15 cellular contexts compared by ENCODE assay signal in genomic region chr12:27896419-27896990, GRCh38.
"Had no signal": no experiment of that assay in that cellular context is flagged by ENCODE, and none has a peak within 500 bp of the region (broad histone marks: within the 10 kb centered on the region; RNA-seq: fewer than 3 reads in every experiment).

No MANE protein-coding gene starts in this region.

- H3K27me3 ChIP-seq: cardiac muscle cell, hepatocyte, neural progenitor cell had no signal

- H3K79me2 ChIP-seq: hepatocyte had no signal

- H3K9me3 Mint-ChIP-seq: activated CD4-positive, alpha-beta memory T cell treated with anti-CD3 and anti-CD28 coated beads for 36 hours; activated naive CD4-positive, alpha-beta T cell treated with anti-CD3 and anti-CD28 coated beads, Interleukin-2, amount 50 U/mL, for 72 hours; activated T-cell treated with anti-CD3 and anti-CD28 coated beads, Interleukin-2, amount 50 U/mL, for 4 hours; naive B cell; neural progenitor cell had no signal

- H3K4me2 ChIP-seq: hepatocyte, neural progenitor cell had no signal

- H3K36me3 ChIP-seq: cardiac muscle cell, neural progenitor cell had no signal

- H3K4me3 Mint-ChIP-seq: activated CD4-positive, alpha-beta memory T cell treated with anti-CD3 and anti-CD28 coated beads for 36 hours; activated CD8-positive, alpha-beta memory T cell treated with anti-CD3 and anti-CD28 coated beads, Interleukin-2, amount 10 ng/mL, durations not matched to agents 7 days and 5 days; activated T-cell treated with anti-CD3 and anti-CD28 coated beads, Interleukin-2, amount 50 U/mL, for 4 hours; naive B cell; neural progenitor cell had no signal

- H3K4me1 Mint-ChIP-seq: activated CD8-positive, alpha-beta memory T cell treated with anti-CD3 and anti-CD28 coated beads, Interleukin-2, amount 10 ng/mL, durations not matched to agents 7 days and 5 days; neural progenitor cell had no signal

- H3K27ac Mint-ChIP-seq: activated CD4-positive, alpha-beta memory T cell treated with anti-CD3 and anti-CD28 coated beads for 36 hours; activated CD8-positive, alpha-beta memory T cell treated with anti-CD3 and anti-CD28 coated beads, Interleukin-2, amount 10 ng/mL, durations not matched to agents 7 days and 5 days; activated naive CD4-positive, alpha-beta T cell treated with anti-CD3 and anti-CD28 coated beads, Interleukin-2, amount 50 U/mL, for 72 hours; neural progenitor cell had no signal

- H3K9ac ChIP-seq: neural progenitor cell had no signal

- H3K4me1 ChIP-seq: neural progenitor cell had no signal

- H2AFZ ChIP-seq: hepatocyte, neural progenitor cell had no signal

- H3K27ac ChIP-seq: cardiac muscle cell, neural progenitor cell had no signal

- ATAC-seq: activated CD8-positive, alpha-beta memory T cell treated with anti-CD3 and anti-CD28 coated beads, Interleukin-2, amount 10 ng/mL, durations not matched to agents 7 days and 5 days; activated T-cell treated with anti-CD3 and anti-CD28 coated beads, Interleukin-2, amount 50 U/mL, for 4 hours; left lobe of liver; sciatic nerve had no signal

- H3K4me3 ChIP-seq: cardiac muscle cell, hepatocyte, neural progenitor cell had no signal

- DNase-seq: activated CD4-positive, alpha-beta memory T cell treated with anti-CD3 and anti-CD28 coated beads for 36 hours; activated CD8-positive, alpha-beta memory T cell treated with anti-CD3 and anti-CD28 coated beads, Interleukin-2, amount 10 ng/mL, durations not matched to agents 7 days and 5 days; activated gamma-delta T cell; activated T-cell treated with anti-CD3 and anti-CD28 coated beads, Interleukin-2, amount 50 U/mL, for 4 hours; islet precursor cell; naive B cell; stimulated activated CD4-positive, alpha-beta T cell treated with anti-CD3 and anti-CD28 coated beads, Interleukin-12 subunit alpha, Interleukin-12 subunit beta, amount 100 ng/mL, for 4 hours; stimulated activated CD4-positive, alpha-beta T cell treated with anti-CD3 and anti-CD28 coated beads, Interleukin-2, amount 100 ng/mL, for 24 hours; T1000 had no signal

- H3K36me3 Mint-ChIP-seq: activated CD4-positive, alpha-beta memory T cell treated with anti-CD3 and anti-CD28 coated beads for 36 hours; activated CD8-positive, alpha-beta memory T cell treated with anti-CD3 and anti-CD28 coated beads, Interleukin-2, amount 10 ng/mL, durations not matched to agents 7 days and 5 days; activated naive CD4-positive, alpha-beta T cell treated with anti-CD3 and anti-CD28 coated beads, Interleukin-2, amount 50 U/mL, for 72 hours; naive B cell; neural progenitor cell had no signal
